ENCODE assay signal across 20 cellular contexts in the genomic region with DNA sequence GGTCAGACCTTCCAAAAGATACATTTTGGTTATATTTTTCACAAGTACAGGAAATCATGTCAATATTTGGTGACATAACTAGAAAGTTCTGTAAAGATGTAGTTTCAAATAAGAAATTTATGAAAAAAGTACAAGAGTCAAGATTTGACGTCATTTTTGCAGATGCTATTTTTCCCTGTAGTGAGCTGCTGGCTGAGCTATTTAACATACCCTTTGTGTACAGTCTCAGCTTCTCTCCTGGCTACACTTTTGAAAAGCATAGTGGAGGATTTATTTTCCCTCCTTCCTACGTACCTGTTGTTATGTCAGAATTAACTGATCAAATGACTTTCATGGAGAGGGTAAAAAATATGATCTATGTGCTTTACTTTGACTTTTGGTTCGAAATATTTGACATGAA. TPM values are rescaled to one million over a fixed set of nuclear protein-coding genes. Genes with fewer than 3 reads are reported as not detected.
"Had no signal": no experiment of that assay in that cellular context is flagged by ENCODE, and none has a peak within 500 bp of the region (broad histone marks: within the 10 kb centered on the region; RNA-seq: fewer than 3 reads in every experiment).

No MANE protein-coding gene starts in this region.

- H3K4me3 Mint-ChIP-seq: activated CD8-positive, alpha-beta T cell treated with anti-CD3 and anti-CD28 coated beads for 36 hours; activated naive CD8-positive, alpha-beta T cell treated with anti-CD3 and anti-CD28 coated beads for 36 hours; activated T-helper 17 cell treated with anti-CD3 and anti-CD28 coated beads, Interleukin-2, amount 50 U/mL, for 72 hours; neural crest cell; stimulated activated naive B cell treated with anti-CD40 and anti-IgM and Interleukin-4, amounts not matched to agents 10 μg/mL and 1 μg/mL and 100 μg/mL, for 72 hours had no signal

- H3K36me3 Mint-ChIP-seq: activated naive CD8-positive, alpha-beta T cell treated with anti-CD3 and anti-CD28 coated beads for 36 hours; stimulated activated naive B cell treated with anti-CD40 and anti-IgM and Interleukin-4, amounts not matched to agents 10 μg/mL and 1 μg/mL and 100 μg/mL, for 72 hours had no signal

- ATAC-seq: activated CD8-positive, alpha-beta T cell treated with anti-CD3 and anti-CD28 coated beads for 36 hours; activated T-helper 17 cell treated with anti-CD3 and anti-CD28 coated beads, Interleukin-2, amount 50 U/mL, for 72 hours; stimulated activated naive B cell treated with anti-CD40 and anti-IgM and Interleukin-4, amounts not matched to agents 10 μg/mL and 1 μg/mL and 100 μg/mL, for 72 hours had no signal

- H3K4me1 ChIP-seq: sigmoid colon, spleen had no signal

- H3K4me1 Mint-ChIP-seq: activated naive CD8-positive, alpha-beta T cell treated with anti-CD3 and anti-CD28 coated beads for 36 hours; activated T-helper 17 cell treated with anti-CD3 and anti-CD28 coated beads, Interleukin-2, amount 50 U/mL, for 72 hours; neural crest cell; stimulated activated naive B cell treated with anti-CD40 and anti-IgM and Interleukin-4, amounts not matched to agents 10 μg/mL and 1 μg/mL and 100 μg/mL, for 72 hours had no signal

- H3K27me3 Mint-ChIP-seq: activated CD8-positive, alpha-beta T cell treated with anti-CD3 and anti-CD28 coated beads for 36 hours; activated naive CD8-positive, alpha-beta T cell treated with anti-CD3 and anti-CD28 coated beads for 36 hours; activated T-helper 17 cell treated with anti-CD3 and anti-CD28 coated beads, Interleukin-2, amount 50 U/mL, for 72 hours; stimulated activated naive B cell treated with anti-CD40 and anti-IgM and Interleukin-4, amounts not matched to agents 10 μg/mL and 1 μg/mL and 100 μg/mL, for 72 hours had no signal

- H3K27me3 ChIP-seq: foreskin keratinocyte, ovary, sigmoid colon, spleen had no signal

- H3K9me3 ChIP-seq: ovary, sigmoid colon, thoracic aorta had no signal

- H3K4me3 ChIP-seq: ovary, sigmoid colon, spleen, thoracic aorta had no signal

- H3K9me3 Mint-ChIP-seq: activated CD8-positive, alpha-beta T cell treated with anti-CD3 and anti-CD28 coated beads for 36 hours; activated naive CD8-positive, alpha-beta T cell treated with anti-CD3 and anti-CD28 coated beads for 36 hours; activated T-helper 17 cell treated with anti-CD3 and anti-CD28 coated beads, Interleukin-2, amount 50 U/mL, for 72 hours; neural crest cell; stimulated activated naive B cell treated with anti-CD40 and anti-IgM and Interleukin-4, amounts not matched to agents 10 μg/mL and 1 μg/mL and 100 μg/mL, for 72 hours had no signal

- H3K27ac Mint-ChIP-seq: activated CD8-positive, alpha-beta T cell treated with anti-CD3 and anti-CD28 coated beads for 36 hours; activated naive CD8-positive, alpha-beta T cell treated with anti-CD3 and anti-CD28 coated beads for 36 hours; activated T-helper 17 cell treated with anti-CD3 and anti-CD28 coated beads, Interleukin-2, amount 50 U/mL, for 72 hours; stimulated activated naive B cell treated with anti-CD40 and anti-IgM and Interleukin-4, amounts not matched to agents 10 μg/mL and 1 μg/mL and 100 μg/mL, for 72 hours had no signal

- DNase-seq: activated CD4-positive, alpha-beta T cell treated with anti-CD3 and anti-CD28 coated beads for 48 hours; activated CD4-positive, CD25-positive, alpha-beta regulatory T cell; activated CD8-positive, alpha-beta T cell treated with anti-CD3 and anti-CD28 coated beads for 36 hours; activated naive CD4-positive, alpha-beta T cell; activated naive CD8-positive, alpha-beta T cell treated with anti-CD3 and anti-CD28 coated beads for 36 hours; activated T-cell treated with anti-CD3 and anti-CD28 coated beads, Interleukin-2, amount 50 U/mL, for 1 hour; amniotic stem cell; hippocampal formation; midbrain; ovary; sigmoid colon; spleen; stimulated activated naive B cell treated with anti-CD40 and anti-IgM and Interleukin-4, amounts not matched to agents 10 μg/mL and 1 μg/mL and 100 μg/mL, for 72 hours had no signal

- H3K36me3 ChIP-seq: ovary, sigmoid colon, spleen, thoracic aorta had no signal

- H3K27ac ChIP-seq: foreskin keratinocyte, ovary, sigmoid colon, spleen, thoracic aorta had no signal

RNA-seq across cellular contexts. Expression of a gene that starts 0.5 kb away (rescaled TPM):
- total RNA-seq: activated CD8-positive, alpha-beta T cell treated with anti-CD3 and anti-CD28 coated beads for 36 hours; activated naive CD8-positive, alpha-beta T cell treated with anti-CD3 and anti-CD28 coated beads for 36 hours; activated T-helper 17 cell treated with anti-CD3 and anti-CD28 coated beads, Interleukin-2, amount 50 U/mL, for 72 hours; cardiac septum; dermis microvascular lymphatic vessel endothelial cell; foreskin keratinocyte; lung microvascular endothelial cell; sigmoid colon; spleen; thoracic aorta had no signal
- polyA plus RNA-seq: ovary, spleen had no signal
